8 cellular contexts compared by ENCODE assay signal in the genomic region with DNA sequence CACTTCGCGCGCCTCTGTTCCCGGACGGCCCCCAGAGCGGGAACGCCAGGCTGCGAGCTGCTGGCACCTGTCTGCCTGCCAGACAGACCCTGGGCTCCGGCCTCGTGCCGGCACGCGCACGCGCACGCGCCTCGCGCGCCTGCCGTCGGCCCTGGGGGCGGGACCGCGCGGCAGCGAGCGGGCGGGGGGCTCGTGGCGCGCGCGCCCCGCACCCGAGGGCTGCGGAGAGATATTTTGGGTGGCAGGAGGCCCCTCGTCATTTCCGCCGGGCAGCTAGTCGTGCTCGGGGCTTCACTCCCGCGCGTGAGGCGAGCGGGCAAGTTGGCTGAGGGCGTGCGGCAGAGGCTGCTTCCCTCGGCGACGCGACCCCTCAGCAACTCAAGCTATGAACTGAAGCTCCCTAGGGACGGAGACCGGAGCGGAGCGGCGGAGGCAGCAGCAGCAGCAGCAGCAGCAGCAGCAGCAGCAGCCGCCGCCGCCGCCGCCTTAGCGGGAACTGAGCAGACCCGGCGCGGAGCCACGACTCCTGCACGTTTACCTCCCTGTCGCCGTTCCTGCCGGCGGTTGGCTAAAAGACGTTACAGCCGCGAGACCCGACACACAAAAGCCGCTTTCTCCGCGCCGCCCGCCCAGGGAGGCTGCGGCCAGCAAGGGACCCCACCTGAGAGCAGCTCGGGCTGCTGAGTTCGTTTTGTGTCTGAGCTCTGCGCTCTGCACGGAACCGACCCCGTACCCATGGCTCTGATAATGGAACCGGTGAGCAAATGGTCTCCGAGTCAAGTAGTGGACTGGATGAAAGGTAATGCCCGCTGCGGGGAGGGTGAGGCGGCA. TPM values are rescaled to one million over a fixed set of nuclear protein-coding genes. Genes with fewer than 3 reads are reported as not detected.
DNase-seq lines count a peak whose midpoint lies in the region; ATAC-seq and TF ChIP-seq lines count a peak whose summit lies in the region.

A gene (plus strand): TSS at position 256 of the 831 bp plus-strand sequence. CDS start 480 bp downstream, at position 736.

- TF ChIP-seq POLR2A in esophagus muscularis mucosa (IDR thresholded peaks at IDR 0.05; ENCODE audit: low read depth) (no peak), suprapubic skin (IDR thresholded peaks at IDR 0.05) (no peak)

- H2AFZ ChIP-seq in neuron (ENCODE audit: low read depth, low read length) = peak within 1 kb of the TSS; percentile 62

- ATAC-seq in GM18909 (IDR thresholded peaks at IDR 0.05; ENCODE audit: poor library complexity, unreplicated experiment) = peak; percentile 81
- peak; percentile 73 for ATAC-seq in HG03196 (IDR thresholded peaks at IDR 0.05; ENCODE audit: unreplicated experiment)

- no peak for DNase-seq in AG04449 (ENCODE audit: low read depth, low spot score)
- peak; percentile 77 to 93 for DNase-seq in NCI-H526 (lab: John Stamatoyannopoulos, UW)
- peak; percentile 53 for DNase-seq in activated T-cell treated with anti-CD3 and anti-CD28 coated beads for 1 hour (ENCODE audit: low read depth)
- DNase-seq in esophagus muscularis mucosa (ENCODE audit: extremely low spot score) = no peak
- peak in 1 of 2 donors; percentile 55 for DNase-seq in suprapubic skin (ENCODE audit: low spot score in 2 of 2)

- peak within 1 kb of the TSS; percentile 51 for H3K4me3 ChIP-seq in AG04449 (ENCODE audit: low read depth, low read length)
- peak within 1 kb of the TSS; percentile 64 to 74 (median 66) for H3K4me3 ChIP-seq in esophagus muscularis mucosa
- H3K4me3 ChIP-seq in neuron (ENCODE audit: low read length) = peak within 1 kb of the TSS; percentile 65
- peak within 1 kb of the TSS; percentile 61 for H3K4me3 ChIP-seq in suprapubic skin

- H3K4me1 ChIP-seq in esophagus muscularis mucosa (peaks cover 0 to 10% (median 4%) of the 10 kb centered on the region in 4 donors), neuron (ENCODE audit: insufficient read depth, low read length) (peaks cover 5% of the 10 kb centered on the region), suprapubic skin (peaks cover 6% of the 10 kb centered on the region)

- TF ChIP-seq EP300 in esophagus muscularis mucosa (IDR thresholded peaks at IDR 0.05) (no peak), suprapubic skin (IDR thresholded peaks at IDR 0.05) (no peak)

- CTCF ChIA-PET in AG04449 (lab: Yijun Ruan, JAX) = no interaction called here

- H3K27me3 ChIP-seq in esophagus muscularis mucosa (no peaks in the 10 kb centered on the region), neuron (ENCODE audit: insufficient read depth, low read length) (no peaks in the 10 kb centered on the region), suprapubic skin (peaks cover 10% of the 10 kb centered on the region)

- H3K36me3 ChIP-seq in esophagus muscularis mucosa = no peaks in the 10 kb centered on the region
- H3K36me3 ChIP-seq in neuron (ENCODE audit: insufficient read depth, low read length) = no peaks in the 10 kb centered on the region
- H3K36me3 ChIP-seq in suprapubic skin = no peaks in the 10 kb centered on the region

- WGBS in esophagus muscularis mucosa = 43% methylated on average over 34 of the region's 94 CpGs
- WGBS in suprapubic skin = 63% methylated on average over 25 of the region's 94 CpGs

- POLR2A ChIA-PET in AG04449 (lab: Yijun Ruan, JAX) = no interaction called here

- H3K27ac ChIP-seq in esophagus muscularis mucosa (replicated peaks in 1 of 4) (peak within 1 kb of the TSS; percentile 76 to 81 (median 78)), suprapubic skin (peak within 1 kb of the TSS; percentile 64)

- intact Hi-C loops in esophagus muscularis mucosa (cut with DNase I) = no loop called here

- no peak for TF ChIP-seq CTCF in AG04449 (IDR thresholded peaks at IDR 0.05; ENCODE audit: insufficient read depth, low read length, missing control alignments)
- TF ChIP-seq CTCF in esophagus muscularis mucosa (IDR thresholded peaks at IDR 0.05) = no peak
- no peak for TF ChIP-seq CTCF in suprapubic skin (IDR thresholded peaks at IDR 0.05)

- no peaks in the 10 kb centered on the region for H3K9me3 ChIP-seq in esophagus muscularis mucosa
- no peaks in the 10 kb centered on the region for H3K9me3 ChIP-seq in neuron (ENCODE audit: low read length)
- H3K9me3 ChIP-seq in suprapubic skin = no peaks in the 10 kb centered on the region

RNA-seq across cellular contexts. Expression of the gene that starts here (rescaled TPM):
- total RNA-seq in esophagus muscularis mucosa (10 to 100 TPM in 2 of 4 donors, 1 to 10 TPM in 2; 7.4 to 14.1 (median 9.6) TPM), suprapubic skin (1 to 10 TPM in 2 of 4 donors, under 1 TPM in 2; 0.73 to 1.6 (median 1.1) TPM)

Comparison
In these comparisons a context has a peak if more than half of its experiments do, and no peak if none do; other contexts are left out.
1. DNase-seq: peak in NCI-H526 (2 of 2) and activated T-cell treated with anti-CD3 and anti-CD28 coated beads for 1 hour (single experiment); none in AG04449 (single experiment) and esophagus muscularis mucosa (single experiment).
2. Peak in every context shown above with its lines, with median percentiles within 50 percentile points of each other: H3K4me3 ChIP-seq.